1 cellular context compared by ENCODE assay signal in the genomic region with DNA sequence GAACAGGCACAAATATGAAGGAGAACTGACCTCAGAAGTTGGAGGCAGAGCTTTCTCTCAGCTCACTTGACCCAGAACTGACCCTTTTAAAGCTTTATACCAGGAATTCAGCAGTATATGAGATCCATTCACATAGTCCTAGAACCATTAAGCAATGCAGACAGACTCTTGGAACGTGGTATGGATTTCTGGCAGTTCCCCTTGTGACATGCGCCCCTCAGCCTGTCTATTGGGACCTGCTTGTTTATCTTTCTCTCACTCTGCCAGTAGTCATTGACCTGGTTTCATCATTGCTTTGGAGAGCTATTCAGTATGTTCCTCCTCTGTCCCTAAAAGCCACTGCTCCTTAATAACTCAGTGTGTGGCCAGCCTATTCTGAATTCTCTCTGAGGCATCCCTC.
TF ChIP-seq lines count a peak whose summit lies in the region.

No MANE protein-coding gene starts in this region.

TF ChIP-seq in SK-N-SH treated with all-trans-retinoic acid at 6 μM for 48 hours, 23 proteins besides CTCF, POLR2A, EP300 and RAD21 (continued from another document):
- TF ChIP-seq, protein P1, sequence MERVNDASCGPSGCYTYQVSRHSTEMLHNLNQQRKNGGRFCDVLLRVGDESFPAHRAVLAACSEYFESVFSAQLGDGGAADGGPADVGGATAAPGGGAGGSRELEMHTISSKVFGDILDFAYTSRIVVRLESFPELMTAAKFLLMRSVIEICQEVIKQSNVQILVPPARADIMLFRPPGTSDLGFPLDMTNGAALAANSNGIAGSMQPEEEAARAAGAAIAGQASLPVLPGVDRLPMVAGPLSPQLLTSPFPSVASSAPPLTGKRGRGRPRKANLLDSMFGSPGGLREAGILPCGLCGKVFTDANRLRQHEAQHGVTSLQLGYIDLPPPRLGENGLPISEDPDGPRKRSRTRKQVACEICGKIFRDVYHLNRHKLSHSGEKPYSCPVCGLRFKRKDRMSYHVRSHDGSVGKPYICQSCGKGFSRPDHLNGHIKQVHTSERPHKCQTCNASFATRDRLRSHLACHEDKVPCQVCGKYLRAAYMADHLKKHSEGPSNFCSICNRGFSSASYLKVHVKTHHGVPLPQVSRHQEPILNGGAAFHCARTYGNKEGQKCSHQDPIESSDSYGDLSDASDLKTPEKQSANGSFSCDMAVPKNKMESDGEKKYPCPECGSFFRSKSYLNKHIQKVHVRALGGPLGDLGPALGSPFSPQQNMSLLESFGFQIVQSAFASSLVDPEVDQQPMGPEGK (CRISPR knock-in tag; IDR thresholded peaks at IDR 0.05; ENCODE audit: borderline replicate concordance), result no peak
- TF ChIP-seq RARB (CRISPR knock-in tag; IDR thresholded peaks at IDR 0.05) (no peak), TCF4 (CRISPR knock-in tag; IDR thresholded peaks at IDR 0.05; ENCODE audit: borderline replicate concordance) (no peak), ZFP30 (CRISPR knock-in tag; IDR thresholded peaks at IDR 0.05) (no peak), ZC3H10 (CRISPR knock-in tag; IDR thresholded peaks at IDR 0.05) (no peak), OSR1 (CRISPR knock-in tag; IDR thresholded peaks at IDR 0.05) (no peak), PPARA (CRISPR knock-in tag; IDR thresholded peaks at IDR 0.05; ENCODE audit: borderline replicate concordance) (no peak), TSHZ2 (CRISPR knock-in tag; IDR thresholded peaks at IDR 0.05) (no peak), ZFP3 (CRISPR knock-in tag; IDR thresholded peaks at IDR 0.05) (no peak), ARNTL (CRISPR knock-in tag; IDR thresholded peaks at IDR 0.05; ENCODE audit: borderline replicate concordance, low read depth) (no peak)
TF ChIP-seq in SK-N-SH treated with all-trans-retinoic acid at 6 μM for 48 hours: peak in this region for 0.
